In genomic region chr21:38775733-38776132, GRCh38 we compare ENCODE assay signal across 22 cellular contexts. TPM values are rescaled to one million over a fixed set of nuclear protein-coding genes. Genes with fewer than 3 reads are reported as not detected.
DNase-seq lines count a peak whose midpoint lies in the region; ATAC-seq and TF ChIP-seq lines count a peak whose summit lies in the region.
"Had no signal": no experiment of that assay in that cellular context is flagged by ENCODE, and none has a peak within 500 bp of the region (broad histone marks: within the 10 kb centered on the region; RNA-seq: fewer than 3 reads in every experiment).

No MANE protein-coding gene starts in this region.

- H4K8ac ChIP-seq in trophoblast cell (ENCODE audit: low read depth, low read length), result no peak overlapping the region

- H3K9me3 ChIP-seq in adipocyte (ENCODE audit: control insufficient read depth, low read length), result peaks cover 10% of the 10 kb centered on the region
- H3K9me3 ChIP-seq in trophoblast cell (ENCODE audit: insufficient read depth, low read depth, low read length), result peaks cover 1% of the 10 kb centered on the region
- H3K9me3 ChIP-seq: BE2C had no signal

- no peak for DNase-seq in natural killer cell treated with Interleukin-12 subunit alpha and Interleukin-12 subunit beta and Interleukin-15 and Interleukin-18, amount 100 ng/mL, for 72 hours (ENCODE audit: low spot score)
- no peak for DNase-seq in natural killer cell
- DNase-seq in adipocyte (ENCODE audit: low read depth), result no peak
- DNase-seq in trophoblast cell, result peak; percentile 64 to 86
- no peak for DNase-seq in activated CD4-positive, alpha-beta T cell treated with anti-CD3 and anti-CD28 coated beads, Interleukin-2, amount 50 U/mL, for 1 hour
- no peak for DNase-seq in NCI-H2029 treated with DMSO at 0.1 percent for 48 hours (lab: John Stamatoyannopoulos, UW)
- no peak for DNase-seq in SW 1271 (lab: John Stamatoyannopoulos, UW)
- DNase-seq: BE2C; Calu3; CD4-positive, alpha-beta memory T cell; DMS53; GM23248; KBM-7; NCI-H1436; NCI-H1930; NCI-H2171; NCI-H446; NCI-H526 treated with DMSO at 0.1 percent for 48 hours; SHP77 had no signal

- no peak overlapping the region for H2AFZ ChIP-seq in trophoblast cell (ENCODE audit: insufficient read depth, low read length, poor library complexity)
- H2AFZ ChIP-seq: GM23248 had no signal

- H3K27ac ChIP-seq in trophoblast cell (ENCODE audit: low read depth, low read length), result no peak overlapping the region
- H3K27ac ChIP-seq: GM23248, SK-N-MC had no signal

- H3K23ac ChIP-seq in trophoblast cell (ENCODE audit: low read length), result no peak overlapping the region

- no peak overlapping the region for H3K4me2 ChIP-seq in trophoblast cell (ENCODE audit: low read length)

- no peak overlapping the region for H4K91ac ChIP-seq in trophoblast cell (ENCODE audit: low read depth, low read length)

- H3K4me3 Mint-ChIP-seq in natural killer cell treated with Interleukin-12 subunit alpha and Interleukin-12 subunit beta and Interleukin-15 and Interleukin-18, amount 100 ng/mL, for 72 hours, result peak overlapping the region; percentile 59
- no peak overlapping the region for H3K4me3 Mint-ChIP-seq in natural killer cell
- H3K4me3 Mint-ChIP-seq: CD4-positive, alpha-beta memory T cell had no signal

- no CpG with 5 or more reads among the region's 5 CpGs for WGBS in trophoblast cell (ENCODE audit: extremely low coverage, insufficient coverage, insufficient read length)

- H3K79me2 ChIP-seq in trophoblast cell (ENCODE audit: control insufficient read depth, insufficient read depth, low read length, poor library complexity), result no peaks in the 10 kb centered on the region

- H3K4me1 ChIP-seq in adipocyte (ENCODE audit: control insufficient read depth, insufficient read depth, low read length) (peaks cover 43% of the 10 kb centered on the region), trophoblast cell (ENCODE audit: control insufficient read depth in 1 of 2, insufficient read depth in 2 of 2, low read length in 2 of 2) (no peaks in the 10 kb centered on the region)
- H3K4me1 ChIP-seq: BE2C had no signal

- H3K9ac ChIP-seq in adipocyte (ENCODE audit: low read length), result peak overlapping the region; percentile 43
- no peak overlapping the region for H3K9ac ChIP-seq in trophoblast cell (ENCODE audit: low read length)
- H3K9ac ChIP-seq: GM23248 had no signal

- no peaks in the 10 kb centered on the region for H3K27me3 ChIP-seq in adipocyte (replicated peaks; ENCODE audit: control insufficient read depth, insufficient read depth, low read length)
- no peaks in the 10 kb centered on the region for H3K27me3 ChIP-seq in trophoblast cell (ENCODE audit: insufficient read depth, low read length)
- H3K27me3 ChIP-seq: BE2C had no signal

- peaks cover 13% of the 10 kb centered on the region for H3K36me3 Mint-ChIP-seq in natural killer cell treated with Interleukin-12 subunit alpha and Interleukin-12 subunit beta and Interleukin-15 and Interleukin-18, amount 100 ng/mL, for 72 hours
- no peaks in the 10 kb centered on the region for H3K36me3 Mint-ChIP-seq in natural killer cell

- no peak for ATAC-seq in natural killer cell treated with Interleukin-12 subunit alpha and Interleukin-12 subunit beta and Interleukin-15 and Interleukin-18, amount 100 ng/mL, for 72 hours
- ATAC-seq in natural killer cell (no peak), HG03342 (IDR thresholded peaks at IDR 0.05; ENCODE audit: unreplicated experiment) (no peak)
- ATAC-seq: HCT116 had no signal

- peaks cover 47% of the 10 kb centered on the region in 2 donors for H3K4me1 Mint-ChIP-seq in natural killer cell treated with Interleukin-12 subunit alpha and Interleukin-12 subunit beta and Interleukin-15 and Interleukin-18, amount 100 ng/mL, for 72 hours (ENCODE audit: low read depth in 2 of 2)
- peaks cover 22% of the 10 kb centered on the region in 2 donors for H3K4me1 Mint-ChIP-seq in natural killer cell

- no peak overlapping the region for H3K4ac ChIP-seq in trophoblast cell (ENCODE audit: low read depth, low read length)

- peaks cover 28 to 29% of the 10 kb centered on the region in 2 donors for H3K27me3 Mint-ChIP-seq in natural killer cell treated with Interleukin-12 subunit alpha and Interleukin-12 subunit beta and Interleukin-15 and Interleukin-18, amount 100 ng/mL, for 72 hours
- peaks cover 33 to 79% of the 10 kb centered on the region in 2 donors for H3K27me3 Mint-ChIP-seq in natural killer cell (ENCODE audit: low read depth in 2 of 2)

- H3K9me3 Mint-ChIP-seq in natural killer cell treated with Interleukin-12 subunit alpha and Interleukin-12 subunit beta and Interleukin-15 and Interleukin-18, amount 100 ng/mL, for 72 hours, result peaks cover 13% of the 10 kb centered on the region
- H3K9me3 Mint-ChIP-seq in natural killer cell, result peaks cover 0 to 3% of the 10 kb centered on the region in 2 donors

- no peak overlapping the region for H2BK120ac ChIP-seq in trophoblast cell (ENCODE audit: insufficient read depth, low read length, poor library complexity)

- peak overlapping the region; percentile 33 to 49 for H3K27ac Mint-ChIP-seq in natural killer cell treated with Interleukin-12 subunit alpha and Interleukin-12 subunit beta and Interleukin-15 and Interleukin-18, amount 100 ng/mL, for 72 hours
- H3K27ac Mint-ChIP-seq in natural killer cell, result no peak overlapping the region
- H3K27ac Mint-ChIP-seq: CD4-positive, alpha-beta memory T cell had no signal

- H2BK12ac ChIP-seq in trophoblast cell (ENCODE audit: low read length), result no peak overlapping the region

- intact Hi-C loops in natural killer cell (cut with micrococcal nuclease), result no loop called here

- no peak overlapping the region for H2AK5ac ChIP-seq in trophoblast cell (ENCODE audit: low read length)

- H3K4me3 ChIP-seq in adipocyte (ENCODE audit: low read length) (peak overlapping the region; percentile 23), trophoblast cell (ENCODE audit: low read depth, low read length) (no peak overlapping the region)
- H3K4me3 ChIP-seq: GM23248, SK-N-MC had no signal

- H3K14ac ChIP-seq in trophoblast cell (ENCODE audit: low read length), result no peak overlapping the region

- no peak for TF ChIP-seq CTCF in natural killer cell (IDR thresholded peaks at IDR 0.05)

- H3K36me3 ChIP-seq in adipocyte (ENCODE audit: control insufficient read depth, insufficient read depth, low read length, severe bottlenecking) (no peaks in the 10 kb centered on the region), trophoblast cell (ENCODE audit: control insufficient read depth in 1 of 2, insufficient read depth in 2 of 2, low read length in 2 of 2) (no peaks in the 10 kb centered on the region)
- H3K36me3 ChIP-seq: BE2C had no signal

- no peak overlapping the region for H3K18ac ChIP-seq in trophoblast cell (ENCODE audit: low read length)

- peaks cover 2% of the 10 kb centered on the region for H3K79me1 ChIP-seq in trophoblast cell (ENCODE audit: low read length)

- no peak overlapping the region for H4K12ac ChIP-seq in trophoblast cell (ENCODE audit: low read depth, low read length)

- H2BK5ac ChIP-seq in trophoblast cell (ENCODE audit: low read depth, low read length, poor library complexity), result no peak overlapping the region

RNA-seq across cellular contexts. Expression of gene ETS2, which starts 30.0 kb away (rescaled TPM):
- total RNA-seq in natural killer cell treated with Interleukin-12 subunit alpha and Interleukin-12 subunit beta and Interleukin-15 and Interleukin-18, amount 100 ng/mL, for 72 hours, result 10 to 100 TPM; 22.9 to 25.2 TPM
- total RNA-seq in natural killer cell, result 10 to 100 TPM; 10.6 to 36.9 (median 18.5) TPM
- 17.3 and 18.1 TPM in 2 replicates for polyA plus RNA-seq in trophoblast cell (2013)

Comparison
In these comparisons a context has a peak if more than half of its experiments do, and no peak if none do; other contexts are left out.
1. H3K27ac Mint-ChIP-seq: peak in natural killer cell treated with Interleukin-12 subunit alpha and Interleukin-12 subunit beta and Interleukin-15 and Interleukin-18, amount 100 ng/mL, for 72 hours (2 of 2); none in natural killer cell (0 of 2).
2. DNase-seq: peak in trophoblast cell (2 of 2); none in natural killer cell treated with Interleukin-12 subunit alpha and Interleukin-12 subunit beta and Interleukin-15 and Interleukin-18, amount 100 ng/mL, for 72 hours (single experiment), natural killer cell (single experiment), adipocyte (single experiment), activated CD4-positive, alpha-beta T cell treated with anti-CD3 and anti-CD28 coated beads, Interleukin-2, amount 50 U/mL, for 1 hour (single experiment), NCI-H2029 treated with DMSO at 0.1 percent for 48 hours (single experiment) and SW 1271 (0 of 2).